In the genomic region with DNA sequence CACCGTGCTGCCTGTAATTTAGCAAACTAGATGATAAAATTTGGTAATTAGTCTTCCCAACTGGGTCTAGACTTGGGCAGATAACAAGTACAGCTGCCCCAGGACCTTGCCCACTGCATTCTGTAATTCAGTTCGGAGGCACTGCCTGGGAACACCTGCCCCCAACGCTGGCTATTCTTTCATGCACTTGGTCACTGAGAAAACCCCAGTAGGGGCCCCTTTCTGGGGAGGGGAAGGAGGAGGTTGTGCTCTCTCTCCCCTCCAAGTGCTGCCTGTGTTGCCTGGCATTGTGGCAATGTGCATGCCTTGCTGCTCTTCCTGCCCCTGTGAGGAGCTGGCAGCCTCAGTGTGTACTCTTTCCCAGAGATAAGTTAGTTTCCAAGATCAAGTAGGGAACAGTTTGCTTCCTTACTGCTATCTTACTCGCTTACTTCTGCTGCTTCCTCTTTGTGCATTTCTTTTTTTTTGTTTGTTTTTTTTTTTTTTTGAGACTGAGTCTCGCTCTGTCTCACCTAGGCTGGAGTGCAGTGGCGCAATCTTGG, we compare ENCODE assay signal across 1 cellular context.
TF ChIP-seq lines count a peak whose summit lies in the region.

No MANE protein-coding gene starts in this region.

TF ChIP-seq in GM12878, 131 proteins besides CTCF, POLR2A, EP300 and RAD21:
- TF ChIP-seq MYC (IDR thresholded peaks at IDR 0.05; ENCODE audit: insufficient read depth, insufficient read length, insufficient replicate concordance, low read length, severe bottlenecking) (no peak), SMARCA5 (IDR thresholded peaks at IDR 0.05) (no peak), SREBF1 (IDR thresholded peaks at IDR 0.05; ENCODE audit: low read length) (no peak), SMAD1 (IDR thresholded peaks at IDR 0.05; ENCODE audit: low read depth, partially characterized antibody) (no peak), MEF2A (IDR thresholded peaks at IDR 0.05; ENCODE audit: insufficient read depth, low read depth, low read length) (no peak), SRF (IDR thresholded peaks at IDR 0.05; ENCODE audit: low read depth in 2 of 2, low read length in 2 of 2) (no peak), EED (IDR thresholded peaks at IDR 0.05; ENCODE audit: low read depth) (no peak), CHD4 (IDR thresholded peaks at IDR 0.05) (no peak), RUNX3 (IDR thresholded peaks at IDR 0.05; ENCODE audit: low read length) (no peak), TARDBP (IDR thresholded peaks at IDR 0.05; ENCODE audit: borderline replicate concordance) (no peak)
- TF ChIP-seq, protein P1, sequence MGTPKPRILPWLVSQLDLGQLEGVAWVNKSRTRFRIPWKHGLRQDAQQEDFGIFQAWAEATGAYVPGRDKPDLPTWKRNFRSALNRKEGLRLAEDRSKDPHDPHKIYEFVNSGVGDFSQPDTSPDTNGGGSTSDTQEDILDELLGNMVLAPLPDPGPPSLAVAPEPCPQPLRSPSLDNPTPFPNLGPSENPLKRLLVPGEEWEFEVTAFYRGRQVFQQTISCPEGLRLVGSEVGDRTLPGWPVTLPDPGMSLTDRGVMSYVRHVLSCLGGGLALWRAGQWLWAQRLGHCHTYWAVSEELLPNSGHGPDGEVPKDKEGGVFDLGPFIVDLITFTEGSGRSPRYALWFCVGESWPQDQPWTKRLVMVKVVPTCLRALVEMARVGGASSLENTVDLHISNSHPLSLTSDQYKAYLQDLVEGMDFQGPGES (IDR thresholded peaks at IDR 0.05) = no peak
